Comparison of ENCODE assay signal across 1 cellular context in genomic region chr11:14892036-14892556, GRCh38.
TF ChIP-seq lines count a peak whose summit lies in the region.

Gene CYP2R1 (minus strand): TSS chr11:14892231. CDS start chr11:14892205, 26 bp downstream.

TF ChIP-seq in HepG2, 621 proteins besides CTCF, POLR2A, EP300 and RAD21 (continued from another document and continues in another):
- TF ChIP-seq, protein P1, sequence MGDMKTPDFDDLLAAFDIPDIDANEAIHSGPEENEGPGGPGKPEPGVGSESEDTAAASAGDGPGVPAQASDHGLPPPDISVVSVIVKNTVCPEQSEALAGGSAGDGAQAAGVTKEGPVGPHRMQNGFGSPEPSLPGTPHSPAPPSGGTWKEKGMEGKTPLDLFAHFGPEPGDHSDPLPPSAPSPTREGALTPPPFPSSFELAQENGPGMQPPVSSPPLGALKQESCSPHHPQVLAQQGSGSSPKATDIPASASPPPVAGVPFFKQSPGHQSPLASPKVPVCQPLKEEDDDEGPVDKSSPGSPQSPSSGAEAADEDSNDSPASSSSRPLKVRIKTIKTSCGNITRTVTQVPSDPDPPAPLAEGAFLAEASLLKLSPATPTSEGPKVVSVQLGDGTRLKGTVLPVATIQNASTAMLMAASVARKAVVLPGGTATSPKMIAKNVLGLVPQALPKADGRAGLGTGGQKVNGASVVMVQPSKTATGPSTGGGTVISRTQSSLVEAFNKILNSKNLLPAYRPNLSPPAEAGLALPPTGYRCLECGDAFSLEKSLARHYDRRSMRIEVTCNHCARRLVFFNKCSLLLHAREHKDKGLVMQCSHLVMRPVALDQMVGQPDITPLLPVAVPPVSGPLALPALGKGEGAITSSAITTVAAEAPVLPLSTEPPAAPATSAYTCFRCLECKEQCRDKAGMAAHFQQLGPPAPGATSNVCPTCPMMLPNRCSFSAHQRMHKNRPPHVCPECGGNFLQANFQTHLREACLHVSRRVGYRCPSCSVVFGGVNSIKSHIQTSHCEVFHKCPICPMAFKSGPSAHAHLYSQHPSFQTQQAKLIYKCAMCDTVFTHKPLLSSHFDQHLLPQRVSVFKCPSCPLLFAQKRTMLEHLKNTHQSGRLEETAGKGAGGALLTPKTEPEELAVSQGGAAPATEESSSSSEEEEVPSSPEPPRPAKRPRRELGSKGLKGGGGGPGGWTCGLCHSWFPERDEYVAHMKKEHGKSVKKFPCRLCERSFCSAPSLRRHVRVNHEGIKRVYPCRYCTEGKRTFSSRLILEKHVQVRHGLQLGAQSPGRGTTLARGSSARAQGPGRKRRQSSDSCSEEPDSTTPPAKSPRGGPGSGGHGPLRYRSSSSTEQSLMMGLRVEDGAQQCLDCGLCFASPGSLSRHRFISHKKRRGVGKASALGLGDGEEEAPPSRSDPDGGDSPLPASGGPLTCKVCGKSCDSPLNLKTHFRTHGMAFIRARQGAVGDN (CRISPR knock-in tag; IDR thresholded peaks at IDR 0.05): peak; percentile 92
- peak; percentile 93 for TF ChIP-seq HNRNPLL (IDR thresholded peaks at IDR 0.05; ENCODE audit: low read depth, low read length, poor library complexity, severe bottlenecking)
- TF ChIP-seq ZNF879 (CRISPR knock-in tag; IDR thresholded peaks at IDR 0.05): peak; percentile 42; the same call in 1 of the 2 replicates
- TF ChIP-seq TCF7L2 (IDR thresholded peaks at IDR 0.05; ENCODE audit: low read depth, low read length): no peak
- 0 out of 2 replicates have a peak, but pooled peaks have one; percentile 6 for TF ChIP-seq SNAPC4 (CRISPR knock-in tag; IDR thresholded peaks at IDR 0.05)
- TF ChIP-seq, protein P2, sequence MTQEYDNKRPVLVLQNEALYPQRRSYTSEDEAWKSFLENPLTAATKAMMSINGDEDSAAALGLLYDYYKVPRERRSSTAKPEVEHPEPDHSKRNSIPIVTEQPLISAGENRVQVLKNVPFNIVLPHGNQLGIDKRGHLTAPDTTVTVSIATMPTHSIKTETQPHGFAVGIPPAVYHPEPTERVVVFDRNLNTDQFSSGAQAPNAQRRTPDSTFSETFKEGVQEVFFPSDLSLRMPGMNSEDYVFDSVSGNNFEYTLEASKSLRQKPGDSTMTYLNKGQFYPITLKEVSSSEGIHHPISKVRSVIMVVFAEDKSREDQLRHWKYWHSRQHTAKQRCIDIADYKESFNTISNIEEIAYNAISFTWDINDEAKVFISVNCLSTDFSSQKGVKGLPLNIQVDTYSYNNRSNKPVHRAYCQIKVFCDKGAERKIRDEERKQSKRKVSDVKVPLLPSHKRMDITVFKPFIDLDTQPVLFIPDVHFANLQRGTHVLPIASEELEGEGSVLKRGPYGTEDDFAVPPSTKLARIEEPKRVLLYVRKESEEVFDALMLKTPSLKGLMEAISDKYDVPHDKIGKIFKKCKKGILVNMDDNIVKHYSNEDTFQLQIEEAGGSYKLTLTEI (CRISPR knock-in tag; conservative IDR thresholded peaks at IDR 0.05): no peak
- TF ChIP-seq ZNF777 (CRISPR knock-in tag; IDR thresholded peaks at IDR 0.05): peak; percentile 85
- TF ChIP-seq TCF12 (IDR thresholded peaks at IDR 0.05): no peak
- TF ChIP-seq TCF12 (CRISPR knock-in tag; IDR thresholded peaks at IDR 0.05): no peak
- no peak for TF ChIP-seq TRIM24 (CRISPR knock-in tag; IDR thresholded peaks at IDR 0.05)
- no peak for TF ChIP-seq ZFAT (CRISPR knock-in tag; conservative IDR thresholded peaks at IDR 0.05)
- TF ChIP-seq FOXA3 (CRISPR knock-in tag; IDR thresholded peaks at IDR 0.05): peak; percentile 67
- TF ChIP-seq, protein P3, sequence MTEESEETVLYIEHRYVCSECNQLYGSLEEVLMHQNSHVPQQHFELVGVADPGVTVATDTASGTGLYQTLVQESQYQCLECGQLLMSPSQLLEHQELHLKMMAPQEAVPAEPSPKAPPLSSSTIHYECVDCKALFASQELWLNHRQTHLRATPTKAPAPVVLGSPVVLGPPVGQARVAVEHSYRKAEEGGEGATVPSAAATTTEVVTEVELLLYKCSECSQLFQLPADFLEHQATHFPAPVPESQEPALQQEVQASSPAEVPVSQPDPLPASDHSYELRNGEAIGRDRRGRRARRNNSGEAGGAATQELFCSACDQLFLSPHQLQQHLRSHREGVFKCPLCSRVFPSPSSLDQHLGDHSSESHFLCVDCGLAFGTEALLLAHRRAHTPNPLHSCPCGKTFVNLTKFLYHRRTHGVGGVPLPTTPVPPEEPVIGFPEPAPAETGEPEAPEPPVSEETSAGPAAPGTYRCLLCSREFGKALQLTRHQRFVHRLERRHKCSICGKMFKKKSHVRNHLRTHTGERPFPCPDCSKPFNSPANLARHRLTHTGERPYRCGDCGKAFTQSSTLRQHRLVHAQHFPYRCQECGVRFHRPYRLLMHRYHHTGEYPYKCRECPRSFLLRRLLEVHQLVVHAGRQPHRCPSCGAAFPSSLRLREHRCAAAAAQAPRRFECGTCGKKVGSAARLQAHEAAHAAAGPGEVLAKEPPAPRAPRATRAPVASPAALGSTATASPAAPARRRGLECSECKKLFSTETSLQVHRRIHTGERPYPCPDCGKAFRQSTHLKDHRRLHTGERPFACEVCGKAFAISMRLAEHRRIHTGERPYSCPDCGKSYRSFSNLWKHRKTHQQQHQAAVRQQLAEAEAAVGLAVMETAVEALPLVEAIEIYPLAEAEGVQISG (CRISPR knock-in tag; IDR thresholded peaks at IDR 0.05): 0 out of 2 replicates have a peak, but pooled peaks have one; percentile 29
- no peak for TF ChIP-seq MED8 (CRISPR knock-in tag; IDR thresholded peaks at IDR 0.05; ENCODE audit: insufficient replicate concordance)
- no peak for TF ChIP-seq RARA (CRISPR knock-in tag; IDR thresholded peaks at IDR 0.05)
- TF ChIP-seq THAP9 (CRISPR knock-in tag; IDR thresholded peaks at IDR 0.05; ENCODE audit: borderline replicate concordance): peak; percentile 18; the same call in 1 of the 2 replicates
- peak; percentile 85 for TF ChIP-seq TBX2 (CRISPR knock-in tag; IDR thresholded peaks at IDR 0.05; ENCODE audit: borderline replicate concordance)
- TF ChIP-seq, protein P4, sequence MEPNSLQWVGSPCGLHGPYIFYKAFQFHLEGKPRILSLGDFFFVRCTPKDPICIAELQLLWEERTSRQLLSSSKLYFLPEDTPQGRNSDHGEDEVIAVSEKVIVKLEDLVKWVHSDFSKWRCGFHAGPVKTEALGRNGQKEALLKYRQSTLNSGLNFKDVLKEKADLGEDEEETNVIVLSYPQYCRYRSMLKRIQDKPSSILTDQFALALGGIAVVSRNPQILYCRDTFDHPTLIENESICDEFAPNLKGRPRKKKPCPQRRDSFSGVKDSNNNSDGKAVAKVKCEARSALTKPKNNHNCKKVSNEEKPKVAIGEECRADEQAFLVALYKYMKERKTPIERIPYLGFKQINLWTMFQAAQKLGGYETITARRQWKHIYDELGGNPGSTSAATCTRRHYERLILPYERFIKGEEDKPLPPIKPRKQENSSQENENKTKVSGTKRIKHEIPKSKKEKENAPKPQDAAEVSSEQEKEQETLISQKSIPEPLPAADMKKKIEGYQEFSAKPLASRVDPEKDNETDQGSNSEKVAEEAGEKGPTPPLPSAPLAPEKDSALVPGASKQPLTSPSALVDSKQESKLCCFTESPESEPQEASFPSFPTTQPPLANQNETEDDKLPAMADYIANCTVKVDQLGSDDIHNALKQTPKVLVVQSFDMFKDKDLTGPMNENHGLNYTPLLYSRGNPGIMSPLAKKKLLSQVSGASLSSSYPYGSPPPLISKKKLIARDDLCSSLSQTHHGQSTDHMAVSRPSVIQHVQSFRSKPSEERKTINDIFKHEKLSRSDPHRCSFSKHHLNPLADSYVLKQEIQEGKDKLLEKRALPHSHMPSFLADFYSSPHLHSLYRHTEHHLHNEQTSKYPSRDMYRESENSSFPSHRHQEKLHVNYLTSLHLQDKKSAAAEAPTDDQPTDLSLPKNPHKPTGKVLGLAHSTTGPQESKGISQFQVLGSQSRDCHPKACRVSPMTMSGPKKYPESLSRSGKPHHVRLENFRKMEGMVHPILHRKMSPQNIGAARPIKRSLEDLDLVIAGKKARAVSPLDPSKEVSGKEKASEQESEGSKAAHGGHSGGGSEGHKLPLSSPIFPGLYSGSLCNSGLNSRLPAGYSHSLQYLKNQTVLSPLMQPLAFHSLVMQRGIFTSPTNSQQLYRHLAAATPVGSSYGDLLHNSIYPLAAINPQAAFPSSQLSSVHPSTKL (CRISPR knock-in tag; IDR thresholded peaks at IDR 0.05): 0 out of 2 replicates have a peak, but pooled peaks have one; percentile 25
- TF ChIP-seq, protein P5, sequence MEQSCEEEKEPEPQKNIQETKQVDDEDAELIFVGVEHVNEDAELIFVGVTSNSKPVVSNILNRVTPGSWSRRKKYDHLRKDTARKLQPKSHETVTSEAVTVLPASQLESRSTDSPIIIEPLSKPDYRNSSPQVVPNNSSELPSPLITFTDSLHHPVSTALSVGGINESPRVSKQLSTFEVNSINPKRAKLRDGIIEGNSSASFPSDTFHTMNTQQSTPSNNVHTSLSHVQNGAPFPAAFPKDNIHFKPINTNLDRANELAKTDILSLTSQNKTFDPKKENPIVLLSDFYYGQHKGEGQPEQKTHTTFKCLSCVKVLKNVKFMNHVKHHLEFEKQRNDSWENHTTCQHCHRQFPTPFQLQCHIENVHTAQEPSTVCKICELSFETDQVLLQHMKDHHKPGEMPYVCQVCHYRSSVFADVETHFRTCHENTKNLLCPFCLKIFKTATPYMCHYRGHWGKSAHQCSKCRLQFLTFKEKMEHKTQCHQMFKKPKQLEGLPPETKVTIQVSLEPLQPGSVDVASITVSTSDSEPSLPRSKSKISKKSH (CRISPR knock-in tag; IDR thresholded peaks at IDR 0.05; ENCODE audit: borderline replicate concordance): no peak
- 0 out of 2 replicates have a peak, but pooled peaks have one; percentile 34 for TF ChIP-seq DR1 (CRISPR knock-in tag; IDR thresholded peaks at IDR 0.05)
- TF ChIP-seq PAX8 (CRISPR knock-in tag; IDR thresholded peaks at IDR 0.05; ENCODE audit: borderline replicate concordance): no peak
- peak; percentile 96 for TF ChIP-seq ZNF800 (CRISPR knock-in tag; IDR thresholded peaks at IDR 0.05)
- peak; percentile 74 for TF ChIP-seq AGO2 (optimal IDR thresholded peaks at IDR 0.05; ENCODE audit: low read depth, low read length)
- TF ChIP-seq ZNF670 (CRISPR knock-in tag; IDR thresholded peaks at IDR 0.05; ENCODE audit: borderline replicate concordance): no peak
- TF ChIP-seq ZNF180 (CRISPR knock-in tag; IDR thresholded peaks at IDR 0.05; ENCODE audit: borderline replicate concordance, low read depth): no peak
- no peak for TF ChIP-seq ZNF224 (CRISPR knock-in tag; IDR thresholded peaks at IDR 0.05)
